ENCODE assay signal across 8 cellular contexts in the genomic region with DNA sequence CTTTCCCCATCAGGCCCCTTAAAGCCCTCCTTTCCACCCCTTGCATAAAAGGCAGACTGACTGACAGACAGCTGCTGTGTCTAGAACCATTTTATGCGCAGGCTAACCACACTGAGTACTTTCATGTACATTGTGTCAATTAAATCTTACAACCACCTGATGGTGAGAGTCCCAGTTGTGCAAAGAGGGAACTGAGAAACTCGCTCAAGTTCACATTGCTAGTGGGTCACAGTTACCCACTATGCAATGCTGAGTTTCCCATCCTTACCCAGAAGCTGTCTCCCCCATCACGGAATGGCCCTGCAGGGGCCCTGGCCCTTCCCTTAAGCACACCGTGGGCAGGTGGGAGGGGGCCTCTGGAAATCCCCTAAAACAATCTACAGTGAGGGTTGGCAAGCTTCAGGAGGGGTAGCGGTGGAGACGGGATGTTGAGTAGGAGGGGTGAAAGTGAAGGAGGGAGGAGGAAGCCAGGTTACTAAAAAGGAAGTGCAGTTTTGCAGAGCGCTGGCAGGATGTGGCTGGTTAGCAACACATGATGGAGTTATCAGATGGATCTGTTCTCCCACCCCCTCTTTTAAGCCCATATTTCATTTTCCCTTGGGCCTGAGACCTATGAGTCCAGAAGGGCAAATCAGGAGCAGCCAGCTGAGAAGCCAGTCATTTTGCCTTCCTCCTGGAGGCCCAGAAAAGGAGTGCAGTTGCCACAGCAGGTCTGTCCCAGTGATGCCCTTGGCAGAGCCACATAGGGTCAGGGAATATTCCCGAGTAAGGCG. TPM values are rescaled to one million over a fixed set of nuclear protein-coding genes. Genes with fewer than 3 reads are reported as not detected.
DNase-seq lines count a peak whose midpoint lies in the region; ATAC-seq and TF ChIP-seq lines count a peak whose summit lies in the region.

No MANE protein-coding gene starts in this region.

- H3K27ac Mint-ChIP-seq in CD4-positive, alpha-beta T cell = peak overlapping the region; percentile 92
- peak overlapping the region; percentile 99 for H3K27ac Mint-ChIP-seq in stimulated activated naive B cell treated with anti-CD40 and anti-IgM and Interleukin-4, amounts not matched to agents 10 μg/mL and 1 μg/mL and 100 μg/mL, for 72 hours
- no peak overlapping the region for H3K27ac Mint-ChIP-seq in chondrocyte (ENCODE audit: unreplicated experiment)

- peak; percentile 45 to 82 (median 64) for DNase-seq in CD4-positive, alpha-beta T cell
- peak; percentile 55 to 59 for DNase-seq in activated CD4-positive, alpha-beta T cell treated with anti-CD3 and anti-CD28 coated beads, Interleukin-2, amount 50 U/mL, for 4 hours
- DNase-seq in left colon (peak; percentile 53 to 57), chondrocyte (ENCODE audit: low spot score) (no peak), LoVo (ENCODE audit: low spot score) (no peak)
- DNase-seq in stimulated activated naive B cell treated with anti-CD40 and anti-IgM and Interleukin-4, amounts not matched to agents 10 μg/mL and 1 μg/mL and 100 μg/mL, for 72 hours = peak; percentile 97

- POLR2A ChIA-PET in CD4-positive, alpha-beta T cell (lab: Charles Lee) = interaction anchor here (1.1 to 22.8 kb wide), 9 partner anchors 7 to 294 kb away, joined by 4 to 472 read pairs (median 9); a partner anchor contains a TSS

- peak overlapping the region; percentile 99 for H3K4me3 Mint-ChIP-seq in CD4-positive, alpha-beta T cell
- peak overlapping the region; percentile 90 to 97 for H3K4me3 Mint-ChIP-seq in stimulated activated naive B cell treated with anti-CD40 and anti-IgM and Interleukin-4, amounts not matched to agents 10 μg/mL and 1 μg/mL and 100 μg/mL, for 72 hours
- no peak overlapping the region for H3K4me3 Mint-ChIP-seq in chondrocyte (ENCODE audit: unreplicated experiment)

- H3K27me3 Mint-ChIP-seq in CD4-positive, alpha-beta T cell = no peaks in the 10 kb centered on the region
- H3K27me3 Mint-ChIP-seq in stimulated activated naive B cell treated with anti-CD40 and anti-IgM and Interleukin-4, amounts not matched to agents 10 μg/mL and 1 μg/mL and 100 μg/mL, for 72 hours = no peaks in the 10 kb centered on the region
- H3K27me3 Mint-ChIP-seq in chondrocyte (ENCODE audit: low read depth) = peaks cover 7% of the 10 kb centered on the region

- H3K36me3 Mint-ChIP-seq in CD4-positive, alpha-beta T cell (ENCODE audit: low read depth) = peaks cover 28% of the 10 kb centered on the region
- H3K36me3 Mint-ChIP-seq in stimulated activated naive B cell treated with anti-CD40 and anti-IgM and Interleukin-4, amounts not matched to agents 10 μg/mL and 1 μg/mL and 100 μg/mL, for 72 hours = peaks cover 33 to 52% of the 10 kb centered on the region in 2 donors
- peaks cover 4% of the 10 kb centered on the region for H3K36me3 Mint-ChIP-seq in chondrocyte (ENCODE audit: low read depth)

- intact Hi-C loops in CD4-positive, alpha-beta T cell (cut with DNase I, micrococcal nuclease) = loop anchor here (1.0 to 10.0 kb wide), 3 partner anchors 8 to 299 kb away; a partner anchor contains a TSS
- intact Hi-C loops in left colon (cut with DNase I, micrococcal nuclease) = no loop called here

- no peaks in the 10 kb centered on the region for H3K27me3 ChIP-seq in CD4-positive, alpha-beta T cell (ENCODE audit: control insufficient read depth, insufficient read depth, low read length)

- peaks cover 78% of the 10 kb centered on the region for H3K4me1 Mint-ChIP-seq in CD4-positive, alpha-beta T cell (ENCODE audit: low read depth)
- peaks cover 69 to 91% of the 10 kb centered on the region in 2 donors for H3K4me1 Mint-ChIP-seq in stimulated activated naive B cell treated with anti-CD40 and anti-IgM and Interleukin-4, amounts not matched to agents 10 μg/mL and 1 μg/mL and 100 μg/mL, for 72 hours
- peaks cover 13% of the 10 kb centered on the region for H3K4me1 Mint-ChIP-seq in chondrocyte (ENCODE audit: low read depth)

- no peak for TF ChIP-seq CTCF in CD4-positive, alpha-beta T cell (IDR thresholded peaks at IDR 0.05)
- no peak for TF ChIP-seq CTCF in chondrocyte (IDR thresholded peaks at IDR 0.05)

- H3K9me3 ChIP-seq in CD4-positive, alpha-beta T cell (ENCODE audit: control insufficient read depth, low read length) = no peaks in the 10 kb centered on the region

- CTCF ChIA-PET in CD4-positive, alpha-beta T cell (lab: Charles Lee) = interaction anchor here (1.0 to 8.1 kb wide), 5 partner anchors 10 to 107 kb away, joined by 3 to 57 read pairs (median 5); no protein-coding TSS in a partner anchor

- H3K27ac ChIP-seq in CD4-positive, alpha-beta T cell (ENCODE audit: low read depth, low read length) = peak overlapping the region; percentile 95

- no peaks in the 10 kb centered on the region for H3K9me3 Mint-ChIP-seq in CD4-positive, alpha-beta T cell
- peaks cover 0 to 2% of the 10 kb centered on the region in 2 donors for H3K9me3 Mint-ChIP-seq in stimulated activated naive B cell treated with anti-CD40 and anti-IgM and Interleukin-4, amounts not matched to agents 10 μg/mL and 1 μg/mL and 100 μg/mL, for 72 hours
- H3K9me3 Mint-ChIP-seq in chondrocyte (ENCODE audit: low read depth) = no peaks in the 10 kb centered on the region

- peak; percentile 69 for ATAC-seq in CD4-positive, alpha-beta T cell (ENCODE audit: poor library complexity)
- ATAC-seq in GM19468 (IDR thresholded peaks at IDR 0.05; ENCODE audit: extremely low read depth, unreplicated experiment) = peak; percentile 81
- peak; percentile 53 for ATAC-seq in HG03575 (IDR thresholded peaks at IDR 0.05; ENCODE audit: extremely low read depth, insufficient number of reproducible peaks, low FRiP score, unreplicated experiment)
- ATAC-seq in left colon = peak; percentile 34
- peak; percentile 80 to 83 for ATAC-seq in stimulated activated naive B cell treated with anti-CD40 and anti-IgM and Interleukin-4, amounts not matched to agents 10 μg/mL and 1 μg/mL and 100 μg/mL, for 72 hours (replicated peaks)

RNA-seq across cellular contexts. Expression of a gene that starts 30.0 kb away (rescaled TPM):
- 1 to 10 TPM; 9.7 to 9.8 TPM for total RNA-seq in CD4-positive, alpha-beta T cell
- total RNA-seq in left colon (10 to 100 TPM; 32.7 to 36.4 TPM), chondrocyte (2.6 to 5.3 TPM (median 5.0 TPM) in 3 replicates)

Comparison
In these comparisons a context has a peak if more than half of its experiments do, and no peak if none do; other contexts are left out.
1. DNase-seq: peak in CD4-positive, alpha-beta T cell (10 of 10), activated CD4-positive, alpha-beta T cell treated with anti-CD3 and anti-CD28 coated beads, Interleukin-2, amount 50 U/mL, for 4 hours (2 of 2), left colon (2 of 2) and stimulated activated naive B cell treated with anti-CD40 and anti-IgM and Interleukin-4, amounts not matched to agents 10 μg/mL and 1 μg/mL and 100 μg/mL, for 72 hours (single experiment); none in chondrocyte (single experiment) and LoVo (single experiment).
2. intact Hi-C loops: an anchor here in CD4-positive, alpha-beta T cell (1.0 to 10.0 kb wide); none called in left colon.
3. Peak in every context shown above with its lines, with median percentiles within 50 percentile points of each other: ATAC-seq.